ENCODE assay signal across 8 cellular contexts in the genomic region with DNA sequence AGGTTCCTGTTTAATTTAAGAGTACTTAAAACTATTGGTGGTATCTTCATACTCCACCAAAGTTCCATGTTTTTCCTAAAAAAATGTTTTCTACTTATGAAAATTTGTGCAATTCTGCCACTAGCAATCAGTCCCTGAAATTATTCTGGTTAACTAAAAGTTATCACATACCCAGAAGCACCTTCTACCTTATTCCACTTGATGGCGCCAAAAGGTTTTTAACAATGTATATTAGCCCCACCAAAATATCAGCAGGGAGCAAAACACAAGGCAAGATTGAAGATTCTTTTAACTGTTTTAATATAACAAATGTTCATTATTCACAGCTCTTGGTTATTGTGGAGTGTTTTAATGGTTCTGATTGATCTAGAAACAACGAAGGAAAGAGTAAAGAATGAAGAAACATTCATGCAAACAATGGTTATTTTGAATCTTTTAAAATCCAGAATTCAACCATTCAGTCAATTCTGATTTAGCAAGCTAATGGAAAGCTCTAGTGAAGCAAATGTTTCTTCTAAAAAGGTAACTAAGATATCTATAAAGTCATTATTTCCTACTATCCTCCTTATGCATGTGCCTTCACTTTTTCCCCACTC.
DNase-seq lines count a peak whose midpoint lies in the region; ATAC-seq, FAIRE-seq and TF ChIP-seq lines count a peak whose summit lies in the region.

No MANE protein-coding gene starts in this region.

- peak; percentile 97 for FAIRE-seq in frontal cortex (lab: Jason Lieb, UNC)

- H3K36me3 Mint-ChIP-seq in activated B cell treated with CpG ODN at 0.5 μM for 24 hours (ENCODE audit: low read depth) (no peaks in the 10 kb centered on the region), progenitor cell of endocrine pancreas (ENCODE audit: insufficient read depth) (peaks cover 15% of the 10 kb centered on the region)

- H3K4me3 ChIP-seq in AG04450 (ENCODE audit: low read depth, low read length): no peak overlapping the region

- no peaks in the 10 kb centered on the region for H3K9me3 ChIP-seq in AG04450 (ENCODE audit: control insufficient read depth, insufficient read depth, low read length)

- CTCF ChIA-PET in AG04450 (lab: Charles Lee) (interaction anchor here (0.6 to 7.3 kb wide), 28 partner anchors 8 to 841 kb away, joined by 3 to 123 read pairs (median 4); no protein-coding TSS in a partner anchor), HEK293T (lab: Yijun Ruan, JAX) (interaction anchor here (0.6 to 1.3 kb wide), 3 partner anchors 11 to 191 kb away, joined by 3 to 4 read pairs (median 4); no protein-coding TSS in a partner anchor), activated B cell treated with CpG ODN at 0.5 μM for 24 hours (lab: Charles Lee) (interaction anchor here (0.7 to 6.0 kb wide), 9 partner anchors 10 to 840 kb away, joined by 3 to 46 read pairs (median 4); no protein-coding TSS in a partner anchor)

- H3K4me3 Mint-ChIP-seq in activated B cell treated with CpG ODN at 0.5 μM for 24 hours: no peak overlapping the region
- H3K4me3 Mint-ChIP-seq in progenitor cell of endocrine pancreas (ENCODE audit: low read depth): no peak overlapping the region

- H3K27ac ChIP-seq in AG04450 (ENCODE audit: low read depth, low read length): no peak overlapping the region

- peak; percentile 61 for ATAC-seq in activated B cell treated with CpG ODN at 0.5 μM for 24 hours (ENCODE audit: low read depth)

- H3K9me3 Mint-ChIP-seq in activated B cell treated with CpG ODN at 0.5 μM for 24 hours: no peaks in the 10 kb centered on the region
- H3K9me3 Mint-ChIP-seq in progenitor cell of endocrine pancreas (ENCODE audit: low read depth): peaks cover 1% of the 10 kb centered on the region

- intact Hi-C loops in activated B cell treated with CpG ODN at 0.5 μM for 24 hours (cut with micrococcal nuclease): loop anchor here (1.0 to 2.0 kb wide), 6 partner anchors 192 to 1005 kb away; no protein-coding TSS in a partner anchor

- POLR2A ChIA-PET in AG04450 (lab: Yijun Ruan, JAX) (no interaction called here), HEK293T (lab: Yijun Ruan, JAX) (no interaction called here), activated B cell treated with CpG ODN at 0.5 μM for 24 hours (lab: Charles Lee) (interaction anchor here (1.1 kb wide), 1 partner anchor 506 kb away, joined by 3 read pairs; no protein-coding TSS in a partner anchor)

- no peaks in the 10 kb centered on the region for H3K4me1 Mint-ChIP-seq in activated B cell treated with CpG ODN at 0.5 μM for 24 hours
- H3K4me1 Mint-ChIP-seq in progenitor cell of endocrine pancreas (ENCODE audit: low read depth): peaks cover 33% of the 10 kb centered on the region

- DNase-seq in AG04450 (ENCODE audit: low read depth, low spot score) (no peak), GM04503 (ENCODE audit: low read depth) (peak; percentile 11), HEK293T (ENCODE audit: extremely low spot score) (peak; percentile 53), NCI-H2081 (lab: John Stamatoyannopoulos, UW) (peak; percentile 71 to 76), activated B cell treated with CpG ODN at 0.5 μM for 24 hours (no peak), frontal cortex (ENCODE audit: low spot score in 2 of 2) (peak in 1 of 2 donors; percentile 24), progenitor cell of endocrine pancreas (ENCODE audit: low spot score, unreplicated experiment) (no peak)
- no peak for DNase-seq in stimulated activated naive CD4-positive, alpha-beta T cell treated with Interleukin-2 at 50 U/mL for 16 hours (lab: John Stamatoyannopoulos, UW)

- H3K27me3 Mint-ChIP-seq in activated B cell treated with CpG ODN at 0.5 μM for 24 hours: no peaks in the 10 kb centered on the region
- no peaks in the 10 kb centered on the region for H3K27me3 Mint-ChIP-seq in progenitor cell of endocrine pancreas

- H3K27ac Mint-ChIP-seq in activated B cell treated with CpG ODN at 0.5 μM for 24 hours (no peak overlapping the region), progenitor cell of endocrine pancreas (no peak overlapping the region)

- TF ChIP-seq CTCF in AG04450 (IDR thresholded peaks at IDR 0.05; ENCODE audit: low read depth, low read length): peak; percentile 82
- no peak for TF ChIP-seq CTCF in activated B cell treated with CpG ODN at 0.5 μM for 24 hours (IDR thresholded peaks at IDR 0.05)
- TF ChIP-seq CTCF in progenitor cell of endocrine pancreas (IDR thresholded peaks at IDR 0.05; ENCODE audit: unreplicated experiment): peak; percentile 81

- no peaks in the 10 kb centered on the region for H3K27me3 ChIP-seq in AG04450 (ENCODE audit: control insufficient read depth, insufficient read depth, low read length)

TF ChIP-seq in HEK293T, 16 proteins besides CTCF, POLR2A, EP300 and RAD21:
- TF ChIP-seq TARDBP (IDR thresholded peaks at IDR 0.05): no peak
- TF ChIP-seq FOXM1 (IDR thresholded peaks at IDR 0.05; ENCODE audit: borderline replicate concordance): no peak
- no peak for TF ChIP-seq ELF4 (IDR thresholded peaks at IDR 0.05)
- TF ChIP-seq SUZ12 (IDR thresholded peaks at IDR 0.05): no peak
- TF ChIP-seq, protein P1, sequence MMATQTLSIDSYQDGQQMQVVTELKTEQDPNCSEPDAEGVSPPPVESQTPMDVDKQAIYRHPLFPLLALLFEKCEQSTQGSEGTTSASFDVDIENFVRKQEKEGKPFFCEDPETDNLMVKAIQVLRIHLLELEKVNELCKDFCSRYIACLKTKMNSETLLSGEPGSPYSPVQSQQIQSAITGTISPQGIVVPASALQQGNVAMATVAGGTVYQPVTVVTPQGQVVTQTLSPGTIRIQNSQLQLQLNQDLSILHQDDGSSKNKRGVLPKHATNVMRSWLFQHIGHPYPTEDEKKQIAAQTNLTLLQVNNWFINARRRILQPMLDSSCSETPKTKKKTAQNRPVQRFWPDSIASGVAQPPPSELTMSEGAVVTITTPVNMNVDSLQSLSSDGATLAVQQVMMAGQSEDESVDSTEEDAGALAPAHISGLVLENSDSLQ (IDR thresholded peaks at IDR 0.05): no peak
- no peak for TF ChIP-seq NFRKB (IDR thresholded peaks at IDR 0.05)
- TF ChIP-seq FOXA1 (IDR thresholded peaks at IDR 0.05): no peak
- TF ChIP-seq HDGF (IDR thresholded peaks at IDR 0.05; ENCODE audit: borderline replicate concordance): no peak
- TF ChIP-seq CTBP1 (IDR thresholded peaks at IDR 0.05; ENCODE audit: borderline replicate concordance): no peak
- TF ChIP-seq L3MBTL2 (conservative IDR thresholded peaks at IDR 0.05): no peak
- no peak for TF ChIP-seq SP1 (IDR thresholded peaks at IDR 0.05)
- no peak for TF ChIP-seq FOXK2 (IDR thresholded peaks at IDR 0.05)
- TF ChIP-seq ARNT (IDR thresholded peaks at IDR 0.05): no peak
- no peak for TF ChIP-seq ZNF384 (IDR thresholded peaks at IDR 0.05)
- no peak for TF ChIP-seq LEF1 (IDR thresholded peaks at IDR 0.05; ENCODE audit: borderline replicate concordance)
- no peak for TF ChIP-seq BHLHE40 (IDR thresholded peaks at IDR 0.05; ENCODE audit: borderline replicate concordance)

Comparison
In these comparisons a context has a peak if more than half of its experiments do, and no peak if none do; other contexts are left out.
1. DNase-seq: peak in GM04503 (single experiment), HEK293T (single experiment) and NCI-H2081 (2 of 2); none in AG04450 (single experiment), activated B cell treated with CpG ODN at 0.5 μM for 24 hours (single experiment), progenitor cell of endocrine pancreas (single experiment) and stimulated activated naive CD4-positive, alpha-beta T cell treated with Interleukin-2 at 50 U/mL for 16 hours (single experiment).